8 cellular contexts compared by ENCODE assay signal in genomic region chr20:31569163-31570020, GRCh38. TPM values are rescaled to one million over a fixed set of nuclear protein-coding genes. Genes with fewer than 3 reads are reported as not detected.
DNase-seq lines count a peak whose midpoint lies in the region; ATAC-seq and TF ChIP-seq lines count a peak whose summit lies in the region.

No MANE protein-coding gene starts in this region.

- intact Hi-C loops in activated CD4-positive, alpha-beta T cell treated with anti-CD3 and anti-CD28 coated beads for 36 hours (cut with DNase I, micrococcal nuclease), result loop anchor here (1.0 kb wide), 1 partner anchor 44 kb away; no protein-coding TSS in a partner anchor

- H3K4me3 Mint-ChIP-seq in activated CD4-positive, alpha-beta T cell treated with anti-CD3 and anti-CD28 coated beads for 36 hours, result no peak overlapping the region
- H3K4me3 Mint-ChIP-seq in central memory CD8-positive, alpha-beta T cell, result no peak overlapping the region

- DNase-seq in GM12864 (ENCODE audit: low read depth), result no peak
- DNase-seq in NCI-H1105 (lab: John Stamatoyannopoulos, UW), result peak; percentile 58
- peak; percentile 79 for DNase-seq in activated CD4-positive, alpha-beta T cell treated with anti-CD3 and anti-CD28 coated beads for 36 hours
- peak; percentile 48 to 56 for DNase-seq in central memory CD8-positive, alpha-beta T cell (ENCODE audit: low spot score in 2 of 2)
- DNase-seq in medulla oblongata (ENCODE audit: extremely low spot score), result peak; percentile 63
- DNase-seq in stimulated activated CD8-positive, alpha-beta memory T cell treated with anti-CD3 and anti-CD28 coated beads, Interleukin-2, amount 100 ng/mL, for 1 hour (ENCODE audit: low read depth in 2 of 2), result peak; percentile 12 to 39

- ATAC-seq in activated CD4-positive, alpha-beta T cell treated with anti-CD3 and anti-CD28 coated beads for 36 hours, result peak; percentile 9
- ATAC-seq in central memory CD8-positive, alpha-beta T cell (replicated peaks; ENCODE audit: extremely low read depth, poor library complexity, severe bottlenecking), result no peak
- ATAC-seq in HG03159 (IDR thresholded peaks at IDR 0.05; ENCODE audit: unreplicated experiment), result no peak
- no peak for ATAC-seq in GM21529 (IDR thresholded peaks at IDR 0.05; ENCODE audit: unreplicated experiment)

- H3K9me3 Mint-ChIP-seq in activated CD4-positive, alpha-beta T cell treated with anti-CD3 and anti-CD28 coated beads for 36 hours (ENCODE audit: low read depth), result no peaks in the 10 kb centered on the region
- no peaks in the 10 kb centered on the region for H3K9me3 Mint-ChIP-seq in central memory CD8-positive, alpha-beta T cell

- POLR2A ChIA-PET in activated CD4-positive, alpha-beta T cell treated with anti-CD3 and anti-CD28 coated beads for 36 hours (lab: Charles Lee), result interaction anchor here (0.6 to 1.7 kb wide), 3 partner anchors 32 to 44 kb away, joined by 3 to 5 read pairs (median 4); no protein-coding TSS in a partner anchor

- peaks cover 41% of the 10 kb centered on the region for H3K4me1 Mint-ChIP-seq in activated CD4-positive, alpha-beta T cell treated with anti-CD3 and anti-CD28 coated beads for 36 hours
- peaks cover 32% of the 10 kb centered on the region for H3K4me1 Mint-ChIP-seq in central memory CD8-positive, alpha-beta T cell

- peak; percentile 82 for TF ChIP-seq CTCF in GM12864 (IDR thresholded peaks at IDR 0.05; ENCODE audit: low read depth, low read length, missing control alignments)

- H3K27ac Mint-ChIP-seq in activated CD4-positive, alpha-beta T cell treated with anti-CD3 and anti-CD28 coated beads for 36 hours, result peak overlapping the region; percentile 51
- H3K27ac Mint-ChIP-seq in central memory CD8-positive, alpha-beta T cell (ENCODE audit: low read depth), result no peak overlapping the region

- no peak overlapping the region for H3K4me3 ChIP-seq in GM12864 (ENCODE audit: low read depth, low read length)

- no peaks in the 10 kb centered on the region for H3K27me3 Mint-ChIP-seq in activated CD4-positive, alpha-beta T cell treated with anti-CD3 and anti-CD28 coated beads for 36 hours
- H3K27me3 Mint-ChIP-seq in central memory CD8-positive, alpha-beta T cell, result no peaks in the 10 kb centered on the region

- CTCF ChIA-PET in activated CD4-positive, alpha-beta T cell treated with anti-CD3 and anti-CD28 coated beads for 36 hours (lab: Charles Lee), result interaction anchor here (0.7 to 31.0 kb wide), 18 partner anchors 9 to 277 kb away, joined by 3 to 712 read pairs (median 4); partner anchors contain the start of gene ID1

- H3K36me3 Mint-ChIP-seq in activated CD4-positive, alpha-beta T cell treated with anti-CD3 and anti-CD28 coated beads for 36 hours (ENCODE audit: low read depth), result peaks cover 22% of the 10 kb centered on the region
- H3K36me3 Mint-ChIP-seq in central memory CD8-positive, alpha-beta T cell (ENCODE audit: insufficient read depth), result peaks cover 12% of the 10 kb centered on the region

RNA-seq across cellular contexts. Expression of gene ID1, which starts 35.7 kb away (rescaled TPM):
- total RNA-seq in activated CD4-positive, alpha-beta T cell treated with anti-CD3 and anti-CD28 coated beads for 36 hours, result 1 to 10 TPM; 2.2 to 3.5 TPM

RNA-seq across cellular contexts. Expression of gene HM13, which starts 55.1 kb away (rescaled TPM):
- total RNA-seq in activated CD4-positive, alpha-beta T cell treated with anti-CD3 and anti-CD28 coated beads for 36 hours, result 100 to 1,000 TPM; 108 to 111 TPM
